Comparison of ENCODE assay signal across 8 cellular contexts in genomic region chr22:50191041-50191740, GRCh38. TPM values are rescaled to one million over a fixed set of nuclear protein-coding genes. Genes with fewer than 3 reads are reported as not detected.
DNase-seq lines count a peak whose midpoint lies in the region; ATAC-seq and TF ChIP-seq lines count a peak whose summit lies in the region.

No MANE protein-coding gene starts in this region.

- CTCF ChIA-PET in activated CD4-positive, alpha-beta T cell treated with anti-CD3 and anti-CD28 coated beads for 36 hours (lab: Charles Lee): interaction anchor here (0.7 to 2.1 kb wide), 5 partner anchors 10 to 372 kb away, joined by 3 to 6 read pairs (median 3); partner anchors contain the start of genes MLC1 and SYCE3

- intact Hi-C loops in activated CD4-positive, alpha-beta T cell treated with anti-CD3 and anti-CD28 coated beads for 36 hours (cut with DNase I, micrococcal nuclease): loop anchor here (1.0 to 10.0 kb wide), 9 partner anchors 9 to 392 kb away; partner anchors contain the start of genes BRD1 (in 1 of the 2), CHKB (in 1 of the 2) and PIM3 (in 1 of the 2)
- intact Hi-C loops in dendritic cell treated with granulocyte-macrophage colony-stimulating factor and Interleukin-4, amounts not matched to agents 40 ng/mL and 50 ng/mL, for 4 days (cut with micrococcal nuclease): loop anchor here (5.0 kb wide), 1 partner anchor 44 kb away; no protein-coding TSS in a partner anchor
- intact Hi-C loops in transverse colon (cut with DNase I; ENCODE audit: low total_unique reads): no loop called here

- H3K27me3 Mint-ChIP-seq in activated CD4-positive, alpha-beta T cell treated with anti-CD3 and anti-CD28 coated beads for 36 hours: no peaks in the 10 kb centered on the region
- H3K27me3 Mint-ChIP-seq in dendritic cell treated with granulocyte-macrophage colony-stimulating factor and Interleukin-4, amounts not matched to agents 40 ng/mL and 50 ng/mL, for 4 days: no peaks in the 10 kb centered on the region

- H3K27ac ChIP-seq in neuronal stem cell (replicated peaks; ENCODE audit: low read length) (no peak overlapping the region), transverse colon (peak overlapping the region; percentile 80 to 93 (median 88))

- H3K4me1 ChIP-seq in neuronal stem cell (ENCODE audit: control insufficient read depth in 2 of 2, insufficient read depth in 1 of 2, low read depth in 1 of 2, low read length in 2 of 2) (peaks cover 4 to 6% of the 10 kb centered on the region in 2 donors), transverse colon (peaks cover 31 to 67% (median 57%) of the 10 kb centered on the region in 4 donors)

- H2BK12ac ChIP-seq in neuronal stem cell (ENCODE audit: low read length): no peak overlapping the region

- no peak overlapping the region for H3K4me3 ChIP-seq in neuronal stem cell (ENCODE audit: low read length in 2 of 2)
- H3K4me3 ChIP-seq in transverse colon: peak overlapping the region; percentile 31 to 55 (median 42)

- peak; percentile 40 for TF ChIP-seq POLR2A in transverse colon (IDR thresholded peaks at IDR 0.05)

- H3K9me3 Mint-ChIP-seq in activated CD4-positive, alpha-beta T cell treated with anti-CD3 and anti-CD28 coated beads for 36 hours (ENCODE audit: low read depth): no peaks in the 10 kb centered on the region
- no peaks in the 10 kb centered on the region for H3K9me3 Mint-ChIP-seq in dendritic cell treated with granulocyte-macrophage colony-stimulating factor and Interleukin-4, amounts not matched to agents 40 ng/mL and 50 ng/mL, for 4 days

- H3K4me3 Mint-ChIP-seq in activated CD4-positive, alpha-beta T cell treated with anti-CD3 and anti-CD28 coated beads for 36 hours: peak overlapping the region; percentile 83
- H3K4me3 Mint-ChIP-seq in dendritic cell treated with granulocyte-macrophage colony-stimulating factor and Interleukin-4, amounts not matched to agents 40 ng/mL and 50 ng/mL, for 4 days: peak overlapping the region; percentile 83

- H3K4me2 ChIP-seq in neuronal stem cell (ENCODE audit: insufficient read depth, low read length, poor library complexity, severe bottlenecking): peak overlapping the region; percentile 14

- no peak for TF ChIP-seq CTCF in transverse colon (IDR thresholded peaks at IDR 0.05)

- H2BK5ac ChIP-seq in neuronal stem cell (ENCODE audit: low read length): peak overlapping the region; percentile 71

- H2BK120ac ChIP-seq in neuronal stem cell (ENCODE audit: low read depth, low read length): no peak overlapping the region

- H3K23ac ChIP-seq in neuronal stem cell (ENCODE audit: low read depth, low read length, poor library complexity): peak overlapping the region; percentile 43

- H2AK5ac ChIP-seq in neuronal stem cell (ENCODE audit: low read depth, low read length): peak overlapping the region; percentile 37

- peaks cover 13% of the 10 kb centered on the region for H3K79me1 ChIP-seq in neuronal stem cell (ENCODE audit: low read depth, low read length)

- peaks cover 43% of the 10 kb centered on the region for H3K4me1 Mint-ChIP-seq in activated CD4-positive, alpha-beta T cell treated with anti-CD3 and anti-CD28 coated beads for 36 hours
- H3K4me1 Mint-ChIP-seq in dendritic cell treated with granulocyte-macrophage colony-stimulating factor and Interleukin-4, amounts not matched to agents 40 ng/mL and 50 ng/mL, for 4 days (ENCODE audit: low read depth): peaks cover 76% of the 10 kb centered on the region

- H4K8ac ChIP-seq in neuronal stem cell (ENCODE audit: low read depth, low read length): no peak overlapping the region

- no peak overlapping the region for H3K9ac ChIP-seq in neuronal stem cell (ENCODE audit: low read depth, low read length, poor library complexity)

- TF ChIP-seq EP300 in transverse colon (IDR thresholded peaks at IDR 0.05; ENCODE audit: low read depth): no peak

- no peak overlapping the region for H3K4ac ChIP-seq in neuronal stem cell (ENCODE audit: low read length)

- peak; percentile 97 for DNase-seq in GF-D8 (lab: John Stamatoyannopoulos, UW)
- peak; percentile 86 for DNase-seq in activated CD4-positive, alpha-beta T cell treated with anti-CD3 and anti-CD28 coated beads for 36 hours
- DNase-seq in neuronal stem cell (ENCODE audit: low spot score): no peak
- peak; percentile 78 for DNase-seq in transverse colon
- no peak for DNase-seq in NCI-H146 treated with DMSO at 0.1 percent for 48 hours (lab: John Stamatoyannopoulos, UW; ENCODE audit: unreplicated experiment)
- no peak for DNase-seq in NCI-H446 (lab: John Stamatoyannopoulos, UW)

- no peaks in the 10 kb centered on the region for H3K27me3 ChIP-seq in neuronal stem cell (ENCODE audit: control insufficient read depth in 3 of 3, insufficient read depth in 3 of 3, low read depth in 1 of 3, low read length in 3 of 3)
- no peaks in the 10 kb centered on the region for H3K27me3 ChIP-seq in transverse colon

- H3K14ac ChIP-seq in neuronal stem cell (ENCODE audit: low read length): no peak overlapping the region

- POLR2A ChIA-PET in activated CD4-positive, alpha-beta T cell treated with anti-CD3 and anti-CD28 coated beads for 36 hours (lab: Charles Lee): interaction anchor here (1.2 kb wide), 1 partner anchor 10 kb away, joined by 4 read pairs; no protein-coding TSS in a partner anchor

- no peak overlapping the region for H4K91ac ChIP-seq in neuronal stem cell (ENCODE audit: low read depth, low read length, poor library complexity)

- in situ Hi-C loops in transverse colon (cut with MboI; ENCODE audit: low pct_ligation_motif_present in 1 of 4, low pct_unique_long_range_greater_than_20kb in 1 of 4, low sequenced_read_pairs in 3 of 4): no loop called here

- H3K36me3 Mint-ChIP-seq in activated CD4-positive, alpha-beta T cell treated with anti-CD3 and anti-CD28 coated beads for 36 hours (ENCODE audit: low read depth): peaks cover 20% of the 10 kb centered on the region
- peaks cover 89% of the 10 kb centered on the region for H3K36me3 Mint-ChIP-seq in dendritic cell treated with granulocyte-macrophage colony-stimulating factor and Interleukin-4, amounts not matched to agents 40 ng/mL and 50 ng/mL, for 4 days (ENCODE audit: low read depth)

- peak overlapping the region; percentile 94 for H3K27ac Mint-ChIP-seq in activated CD4-positive, alpha-beta T cell treated with anti-CD3 and anti-CD28 coated beads for 36 hours
- H3K27ac Mint-ChIP-seq in dendritic cell treated with granulocyte-macrophage colony-stimulating factor and Interleukin-4, amounts not matched to agents 40 ng/mL and 50 ng/mL, for 4 days: peak overlapping the region; percentile 95

- H3K18ac ChIP-seq in neuronal stem cell (ENCODE audit: low read length): peak overlapping the region; percentile 87

- H3K9me3 ChIP-seq in neuronal stem cell (replicated peaks in 1 of 2; ENCODE audit: control insufficient read depth in 2 of 2, insufficient read depth in 1 of 2, low read depth in 1 of 2, low read length in 2 of 2) (peaks cover 0 to 2% of the 10 kb centered on the region in 2 donors), transverse colon (no peaks in the 10 kb centered on the region)

- H2AFZ ChIP-seq in neuronal stem cell (ENCODE audit: low read length): no peak overlapping the region

- no CpG with 5 or more reads among the region's 17 CpGs for WGBS in neuronal stem cell (ENCODE audit: extremely low coverage in 2 of 2, insufficient read length in 2 of 2, insufficient replicate concordance in 1 of 2), 2 donors
- WGBS in transverse colon (ENCODE audit: low coverage in 1 of 2), 2 donors: 44 to 76% methylated on average over 11 to 15 of the region's 17 CpGs

- ATAC-seq in HG03378 (IDR thresholded peaks at IDR 0.05; ENCODE audit: unreplicated experiment): peak; percentile 26
- ATAC-seq in activated CD4-positive, alpha-beta T cell treated with anti-CD3 and anti-CD28 coated beads for 36 hours: peak; percentile 73

- peaks cover 16 to 26% of the 10 kb centered on the region in 2 donors for H3K36me3 ChIP-seq in neuronal stem cell (replicated peaks in 1 of 2; ENCODE audit: control insufficient read depth in 2 of 2, insufficient read depth in 2 of 2, low read length in 2 of 2)
- H3K36me3 ChIP-seq in transverse colon: peaks cover 0 to 6% (median 2%) of the 10 kb centered on the region in 4 donors

- H2BK15ac ChIP-seq in neuronal stem cell (ENCODE audit: low read length): no peak overlapping the region

RNA-seq across cellular contexts. Expression of gene TRABD, which starts 5.5 kb away (rescaled TPM):
- total RNA-seq in activated CD4-positive, alpha-beta T cell treated with anti-CD3 and anti-CD28 coated beads for 36 hours: 10 to 100 TPM; 60.7 to 74.5 TPM
- 34.5 TPM for polyA plus RNA-seq in neuronal stem cell (2013, experiment 1 of 2)
- polyA plus RNA-seq in neuronal stem cell (2013, experiment 2 of 2): 33.8 TPM
- total RNA-seq in transverse colon: 100 to 1,000 TPM in 1 of 4 donors, 10 to 100 TPM in 3; 40.6 to 109 (median 69.4) TPM

RNA-seq across cellular contexts. Expression of gene SELENOO, which starts 9.6 kb away (rescaled TPM):
- total RNA-seq in activated CD4-positive, alpha-beta T cell treated with anti-CD3 and anti-CD28 coated beads for 36 hours: 10 to 100 TPM; 14.4 to 18.3 TPM
- polyA plus RNA-seq in neuronal stem cell (2013, experiment 1 of 2): 11.5 TPM
- 11.4 TPM for polyA plus RNA-seq in neuronal stem cell (2013, experiment 2 of 2)
- 10 to 100 TPM; 27.3 to 91.3 (median 35.1) TPM for total RNA-seq in transverse colon

RNA-seq across cellular contexts. Expression of gene PANX2, which starts 20.7 kb away (rescaled TPM):
- total RNA-seq in activated CD4-positive, alpha-beta T cell treated with anti-CD3 and anti-CD28 coated beads for 36 hours: 1 to 10 TPM; 2.2 to 2.7 TPM
- polyA plus RNA-seq in neuronal stem cell (2013, experiment 1 of 2): 3.0 TPM
- 3.1 TPM for polyA plus RNA-seq in neuronal stem cell (2013, experiment 2 of 2)
- under 1 TPM in 1 of 4 donors, not detected in 3; 0.32 TPM for total RNA-seq in transverse colon

RNA-seq across cellular contexts. Expression of gene TUBGCP6, which starts 53.6 kb away (rescaled TPM):
- total RNA-seq in activated CD4-positive, alpha-beta T cell treated with anti-CD3 and anti-CD28 coated beads for 36 hours: 10 to 100 TPM; 42.2 to 49.2 TPM
- polyA plus RNA-seq in neuronal stem cell (2013, experiment 1 of 2): 12.1 TPM
- 12.1 TPM for polyA plus RNA-seq in neuronal stem cell (2013, experiment 2 of 2)
- total RNA-seq in transverse colon: 100 to 1,000 TPM in 1 of 4 donors, 10 to 100 TPM in 3; 43.8 to 110 (median 73.1) TPM

RNA-seq across cellular contexts. Expression of gene HDAC10, which starts 59.9 kb away (rescaled TPM):
- total RNA-seq in activated CD4-positive, alpha-beta T cell treated with anti-CD3 and anti-CD28 coated beads for 36 hours: 10 to 100 TPM; 33.5 to 41.5 TPM
- 20.1 TPM for polyA plus RNA-seq in neuronal stem cell (2013, experiment 1 of 2)
- polyA plus RNA-seq in neuronal stem cell (2013, experiment 2 of 2): 18.8 TPM
- 100 to 1,000 TPM in 2 of 4 donors, 10 to 100 TPM in 2; 66.8 to 618 (median 142) TPM for total RNA-seq in transverse colon

Comparison
In these comparisons a context has a peak if more than half of its experiments do, and no peak if none do; other contexts are left out.
1. DNase-seq: peak in GF-D8 (single experiment), activated CD4-positive, alpha-beta T cell treated with anti-CD3 and anti-CD28 coated beads for 36 hours (single experiment) and transverse colon (single experiment); none in neuronal stem cell (single experiment), NCI-H146 treated with DMSO at 0.1 percent for 48 hours (single experiment) and NCI-H446 (0 of 2).
2. H3K4me3 ChIP-seq: peak in transverse colon (4 of 4); none in neuronal stem cell (0 of 2).